19 cellular contexts compared by ENCODE assay signal in the genomic region with DNA sequence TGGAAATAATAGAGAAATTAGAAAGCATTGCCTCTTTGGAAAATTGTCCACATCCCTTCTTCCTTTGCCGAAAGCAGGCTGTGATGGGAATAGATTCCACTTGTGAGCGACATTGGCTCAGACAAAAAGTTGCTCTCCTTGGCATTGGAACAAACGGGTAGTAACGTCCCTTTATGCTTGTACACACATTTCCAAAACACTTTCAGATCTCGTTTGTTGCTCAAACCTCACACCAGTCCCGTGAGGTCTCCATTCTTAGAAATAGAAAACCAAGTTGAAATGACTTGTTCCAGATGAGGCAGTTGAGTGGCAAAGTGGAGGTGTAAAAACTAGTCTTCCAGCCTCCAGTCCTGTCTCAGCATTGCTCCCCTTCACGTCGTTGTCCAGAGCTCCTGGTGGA.
DNase-seq lines count a peak whose midpoint lies in the region; FAIRE-seq and TF ChIP-seq lines count a peak whose summit lies in the region.
"Had no signal": no experiment of that assay in that cellular context is flagged by ENCODE, and none has a peak within 500 bp of the region (broad histone marks: within the 10 kb centered on the region; RNA-seq: fewer than 3 reads in every experiment).

No MANE protein-coding gene starts in this region.

- H3K27me3 ChIP-seq in ascending aorta (no peaks in the 10 kb centered on the region), right atrium auricular region (no peaks in the 10 kb centered on the region), sigmoid colon (no peaks in the 10 kb centered on the region)
- H3K27me3 ChIP-seq: neural progenitor cell had no signal

- no peaks in the 10 kb centered on the region for H3K9me3 ChIP-seq in ascending aorta
- H3K9me3 ChIP-seq in right atrium auricular region = no peaks in the 10 kb centered on the region
- no peaks in the 10 kb centered on the region for H3K9me3 ChIP-seq in sigmoid colon
- H3K9me3 ChIP-seq: prostate gland had no signal

- 72 to 88% methylated on average over 8 of the region's 8 CpGs for WGBS in sigmoid colon, 2 donors

- no peak for FAIRE-seq in H54 (lab: Jason Lieb, UNC)

- H3K27ac ChIP-seq in ascending aorta (peak overlapping the region; percentile 92 to 94), right atrium auricular region (peak overlapping the region; percentile 75 to 86), sigmoid colon (peak overlapping the region; percentile 65 to 94 (median 88))
- H3K27ac ChIP-seq: epithelial cell of prostate, neural progenitor cell, VCaP had no signal

- no peak for TF ChIP-seq EP300 in sigmoid colon (IDR thresholded peaks at IDR 0.05)

- no peak overlapping the region for H3K4me3 ChIP-seq in ascending aorta
- H3K4me3 ChIP-seq in right atrium auricular region = no peak overlapping the region
- H3K4me3 ChIP-seq in sigmoid colon = no peak overlapping the region
- H3K4me3 ChIP-seq: neural progenitor cell, prostate gland had no signal

- intact Hi-C loops in ascending aorta (cut with DNase I) (loop anchor here (10.0 kb wide), 1 partner anchor 397 kb away; no protein-coding TSS in a partner anchor), sigmoid colon (cut with DNase I) (no loop called here)

- DNase-seq in CD1c-positive myeloid dendritic cell (ENCODE audit: extremely low spot score) (peak; percentile 50), ascending aorta (ENCODE audit: low spot score in 2 of 2) (no peak), right atrium auricular region (ENCODE audit: low spot score) (no peak), sigmoid colon (no peak), H54 (ENCODE audit: insufficient read length, low spot score) (no peak), NCI-H1930 (lab: John Stamatoyannopoulos, UW) (no peak), GOT3 (lab: John Stamatoyannopoulos, UW) (no peak), hepatic stellate cell (ENCODE audit: low spot score) (no peak)
- DNase-seq: activated CD4-positive, alpha-beta T cell treated with anti-CD3 and anti-CD28 coated beads, Interleukin-2, amount 50 U/mL, for 48 hours; activated naive CD4-positive, alpha-beta T cell treated with anti-CD3 and anti-CD28 coated beads, Interleukin-2, amount 10 ng/mL, durations not matched to agents 7 days and 5 days; EL; H7; NCI-H1417 treated with DMSO at 0.1 percent for 48 hours; NK-92 treated with Interleukin-12 subunit alpha and Interleukin-12 subunit beta, amount 100 ng/mL, for 24 hours; SHP77 had no signal

- H3K36me3 ChIP-seq in ascending aorta = peaks cover 8 to 19% of the 10 kb centered on the region in 2 donors
- H3K36me3 ChIP-seq in right atrium auricular region = no peaks in the 10 kb centered on the region
- H3K36me3 ChIP-seq in sigmoid colon = peaks cover 0 to 11% (median 4%) of the 10 kb centered on the region in 4 donors
- H3K36me3 ChIP-seq: neural progenitor cell, prostate gland had no signal

- TF ChIP-seq CTCF in ascending aorta (IDR thresholded peaks at IDR 0.05) (no peak), right atrium auricular region (IDR thresholded peaks at IDR 0.05) (no peak), sigmoid colon (IDR thresholded peaks at IDR 0.05) (no peak)

- no peak for TF ChIP-seq POLR2A in sigmoid colon (IDR thresholded peaks at IDR 0.05)
- TF ChIP-seq POLR2A in H54 (IDR thresholded peaks at IDR 0.05; ENCODE audit: low read depth, low read length) = no peak

- peaks cover 27 to 58% of the 10 kb centered on the region in 2 donors for H3K4me1 ChIP-seq in ascending aorta
- H3K4me1 ChIP-seq in right atrium auricular region = peaks cover 0 to 73% of the 10 kb centered on the region in 2 donors
- peaks cover 0 to 83% (median 79%) of the 10 kb centered on the region in 4 donors for H3K4me1 ChIP-seq in sigmoid colon
- H3K4me1 ChIP-seq: prostate gland had no signal
